ENCODE assay signal across 1 cellular context in genomic region chr6:106519460-106520394, GRCh38.
TF ChIP-seq lines count a peak whose summit lies in the region.

No MANE protein-coding gene starts in this region.

TF ChIP-seq in GM12878, 131 proteins besides CTCF, POLR2A, EP300 and RAD21 (continued from another document):
- TF ChIP-seq, protein P1, sequence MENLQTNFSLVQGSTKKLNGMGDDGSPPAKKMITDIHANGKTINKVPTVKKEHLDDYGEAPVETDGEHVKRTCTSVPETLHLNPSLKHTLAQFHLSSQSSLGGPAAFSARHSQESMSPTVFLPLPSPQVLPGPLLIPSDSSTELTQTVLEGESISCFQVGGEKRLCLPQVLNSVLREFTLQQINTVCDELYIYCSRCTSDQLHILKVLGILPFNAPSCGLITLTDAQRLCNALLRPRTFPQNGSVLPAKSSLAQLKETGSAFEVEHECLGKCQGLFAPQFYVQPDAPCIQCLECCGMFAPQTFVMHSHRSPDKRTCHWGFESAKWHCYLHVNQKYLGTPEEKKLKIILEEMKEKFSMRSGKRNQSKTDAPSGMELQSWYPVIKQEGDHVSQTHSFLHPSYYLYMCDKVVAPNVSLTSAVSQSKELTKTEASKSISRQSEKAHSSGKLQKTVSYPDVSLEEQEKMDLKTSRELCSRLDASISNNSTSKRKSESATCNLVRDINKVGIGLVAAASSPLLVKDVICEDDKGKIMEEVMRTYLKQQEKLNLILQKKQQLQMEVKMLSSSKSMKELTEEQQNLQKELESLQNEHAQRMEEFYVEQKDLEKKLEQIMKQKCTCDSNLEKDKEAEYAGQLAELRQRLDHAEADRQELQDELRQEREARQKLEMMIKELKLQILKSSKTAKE (IDR thresholded peaks at IDR 0.05; ENCODE audit: low read depth, poor library complexity, severe bottlenecking), result peak; percentile 55
- TF ChIP-seq SUPT20H (IDR thresholded peaks at IDR 0.05; ENCODE audit: borderline replicate concordance, control insufficient read depth, low read depth, low read length) (no peak), SMAD5 (IDR thresholded peaks at IDR 0.05; ENCODE audit: low read depth) (no peak), NRF1 (conservative IDR thresholded peaks at IDR 0.05; ENCODE audit: low read depth, low read length) (no peak), MLLT1 (IDR thresholded peaks at IDR 0.05) (peak; percentile 57; the same call in 1 of the 2 replicates), BACH1 (IDR thresholded peaks at IDR 0.05; ENCODE audit: borderline replicate concordance) (peak; percentile 89), RUNX3 (IDR thresholded peaks at IDR 0.05; ENCODE audit: low read length) (peak; percentile 96), DPF2 (IDR thresholded peaks at IDR 0.05) (peak; percentile 87), FOS (IDR thresholded peaks at IDR 0.05; ENCODE audit: borderline replicate concordance, extremely low read depth, insufficient read length) (no peak), IKZF2 (IDR thresholded peaks at IDR 0.05) (peak; percentile 88 to 89), POLR2AphosphoS5 (IDR thresholded peaks at IDR 0.05; ENCODE audit: low read length) (peak; percentile 86), HDAC2 (IDR thresholded peaks at IDR 0.05) (no peak), RBBP5 (conservative IDR thresholded peaks at IDR 0.05) (no peak), CBFB (IDR thresholded peaks at IDR 0.05; ENCODE audit: low read depth) (peak; percentile 77), STAT1 (conservative IDR thresholded peaks at IDR 0.05) (no peak), BMI1 (IDR thresholded peaks at IDR 0.05; ENCODE audit: borderline replicate concordance) (no peak; the same call in 1 of the 2 replicates), E2F8 (IDR thresholded peaks at IDR 0.05; ENCODE audit: low read depth, partially characterized antibody) (peak; percentile 52), POU2F2 (IDR thresholded peaks at IDR 0.05; ENCODE audit: borderline replicate concordance, low read depth, low read length) (peak; percentile 86), HCFC1 (IDR thresholded peaks at IDR 0.05; ENCODE audit: low read length) (no peak), MAX (IDR thresholded peaks at IDR 0.05; ENCODE audit: low read depth, low read length) (no peak), RELA (IDR thresholded peaks at IDR 0.05; ENCODE audit: borderline replicate concordance, partially characterized antibody) (no peak), MYB (IDR thresholded peaks at IDR 0.05; ENCODE audit: borderline replicate concordance, low read depth, low read length) (no peak), RB1 (IDR thresholded peaks at IDR 0.05; ENCODE audit: borderline replicate concordance) (no peak), POLR2AphosphoS2 (IDR thresholded peaks at IDR 0.05; ENCODE audit: low read depth, low read length) (0 out of 2 replicates have a peak, but pooled peaks have one; percentile 51), CEBPZ (IDR thresholded peaks at IDR 0.05; ENCODE audit: low read depth, low read length) (no peak), ZNF622 (IDR thresholded peaks at IDR 0.05) (no peak), WRNIP1 (IDR thresholded peaks at IDR 0.05; ENCODE audit: borderline replicate concordance, low read depth, low read length) (no peak; the same call in 1 of the 2 replicates), SRF (IDR thresholded peaks at IDR 0.05; ENCODE audit: low read depth in 2 of 2, low read length in 2 of 2) (no peak), CHD1 (IDR thresholded peaks at IDR 0.05; ENCODE audit: low read depth, low read length) (peak; percentile 85), ZNF274 (IDR thresholded peaks at IDR 0.05; ENCODE audit: insufficient read depth, insufficient read length) (no peak), IRF4 (IDR thresholded peaks at IDR 0.05; ENCODE audit: low read depth, low read length) (peak; percentile 56), ATF2 (IDR thresholded peaks at IDR 0.05; ENCODE audit: low read length) (peak; percentile 94), SMARCA5 (IDR thresholded peaks at IDR 0.05) (0 out of 2 replicates have a peak, but pooled peaks have one; percentile 10), NR2C1 (IDR thresholded peaks at IDR 0.05) (no peak), YBX1 (IDR thresholded peaks at IDR 0.05) (no peak), EGR1 (IDR thresholded peaks at IDR 0.05; ENCODE audit: borderline replicate concordance in 1 of 2, low read depth in 2 of 2, low read length in 2 of 2) (no peak), CREB1 (IDR thresholded peaks at IDR 0.05; ENCODE audit: low read depth) (peak; percentile 50; the same call in 1 of the 2 replicates), REST (IDR thresholded peaks at IDR 0.05; ENCODE audit: low read depth, low read length) (0 out of 2 replicates have a peak, but pooled peaks have one; percentile 21), SUZ12 (IDR thresholded peaks at IDR 0.05; ENCODE audit: unreplicated experiment) (no peak)
- TF ChIP-seq, protein P2, sequence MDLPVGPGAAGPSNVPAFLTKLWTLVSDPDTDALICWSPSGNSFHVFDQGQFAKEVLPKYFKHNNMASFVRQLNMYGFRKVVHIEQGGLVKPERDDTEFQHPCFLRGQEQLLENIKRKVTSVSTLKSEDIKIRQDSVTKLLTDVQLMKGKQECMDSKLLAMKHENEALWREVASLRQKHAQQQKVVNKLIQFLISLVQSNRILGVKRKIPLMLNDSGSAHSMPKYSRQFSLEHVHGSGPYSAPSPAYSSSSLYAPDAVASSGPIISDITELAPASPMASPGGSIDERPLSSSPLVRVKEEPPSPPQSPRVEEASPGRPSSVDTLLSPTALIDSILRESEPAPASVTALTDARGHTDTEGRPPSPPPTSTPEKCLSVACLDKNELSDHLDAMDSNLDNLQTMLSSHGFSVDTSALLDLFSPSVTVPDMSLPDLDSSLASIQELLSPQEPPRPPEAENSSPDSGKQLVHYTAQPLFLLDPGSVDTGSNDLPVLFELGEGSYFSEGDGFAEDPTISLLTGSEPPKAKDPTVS (IDR thresholded peaks at IDR 0.05; ENCODE audit: low read depth, low read length), result no peak
- TF ChIP-seq, protein P3, sequence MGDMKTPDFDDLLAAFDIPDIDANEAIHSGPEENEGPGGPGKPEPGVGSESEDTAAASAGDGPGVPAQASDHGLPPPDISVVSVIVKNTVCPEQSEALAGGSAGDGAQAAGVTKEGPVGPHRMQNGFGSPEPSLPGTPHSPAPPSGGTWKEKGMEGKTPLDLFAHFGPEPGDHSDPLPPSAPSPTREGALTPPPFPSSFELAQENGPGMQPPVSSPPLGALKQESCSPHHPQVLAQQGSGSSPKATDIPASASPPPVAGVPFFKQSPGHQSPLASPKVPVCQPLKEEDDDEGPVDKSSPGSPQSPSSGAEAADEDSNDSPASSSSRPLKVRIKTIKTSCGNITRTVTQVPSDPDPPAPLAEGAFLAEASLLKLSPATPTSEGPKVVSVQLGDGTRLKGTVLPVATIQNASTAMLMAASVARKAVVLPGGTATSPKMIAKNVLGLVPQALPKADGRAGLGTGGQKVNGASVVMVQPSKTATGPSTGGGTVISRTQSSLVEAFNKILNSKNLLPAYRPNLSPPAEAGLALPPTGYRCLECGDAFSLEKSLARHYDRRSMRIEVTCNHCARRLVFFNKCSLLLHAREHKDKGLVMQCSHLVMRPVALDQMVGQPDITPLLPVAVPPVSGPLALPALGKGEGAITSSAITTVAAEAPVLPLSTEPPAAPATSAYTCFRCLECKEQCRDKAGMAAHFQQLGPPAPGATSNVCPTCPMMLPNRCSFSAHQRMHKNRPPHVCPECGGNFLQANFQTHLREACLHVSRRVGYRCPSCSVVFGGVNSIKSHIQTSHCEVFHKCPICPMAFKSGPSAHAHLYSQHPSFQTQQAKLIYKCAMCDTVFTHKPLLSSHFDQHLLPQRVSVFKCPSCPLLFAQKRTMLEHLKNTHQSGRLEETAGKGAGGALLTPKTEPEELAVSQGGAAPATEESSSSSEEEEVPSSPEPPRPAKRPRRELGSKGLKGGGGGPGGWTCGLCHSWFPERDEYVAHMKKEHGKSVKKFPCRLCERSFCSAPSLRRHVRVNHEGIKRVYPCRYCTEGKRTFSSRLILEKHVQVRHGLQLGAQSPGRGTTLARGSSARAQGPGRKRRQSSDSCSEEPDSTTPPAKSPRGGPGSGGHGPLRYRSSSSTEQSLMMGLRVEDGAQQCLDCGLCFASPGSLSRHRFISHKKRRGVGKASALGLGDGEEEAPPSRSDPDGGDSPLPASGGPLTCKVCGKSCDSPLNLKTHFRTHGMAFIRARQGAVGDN (IDR thresholded peaks at IDR 0.05), result no peak
TF ChIP-seq in GM12878: peak in this region for 59.
